2 cellular contexts compared by ENCODE assay signal in the genomic region with DNA sequence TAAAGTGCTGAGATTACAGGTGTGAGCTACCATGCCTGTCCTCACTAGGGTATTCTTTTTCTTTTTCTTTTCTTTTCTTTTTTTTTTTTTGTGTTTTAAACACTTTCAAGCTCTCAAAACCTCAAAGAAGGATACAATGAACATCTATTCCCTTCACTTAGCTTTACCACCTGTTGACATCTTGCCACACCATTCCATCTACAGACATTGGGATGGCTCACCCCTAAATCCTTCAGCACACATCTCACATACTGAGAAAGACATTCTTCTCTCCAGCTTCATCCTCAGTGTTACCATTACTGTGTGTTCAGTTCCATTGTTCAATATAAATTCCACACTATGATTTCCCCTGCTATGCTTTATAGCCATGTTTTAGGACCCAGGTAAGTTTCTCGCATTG.
TF ChIP-seq lines count a peak whose summit lies in the region.

No MANE protein-coding gene starts in this region.

TF ChIP-seq in GM12891, 5 proteins besides CTCF, POLR2A, EP300 and RAD21 (continued from another document):
- no peak for TF ChIP-seq SPI1 (IDR thresholded peaks at IDR 0.05; ENCODE audit: low read depth, low read length)
- no peak for TF ChIP-seq TAF1 (IDR thresholded peaks at IDR 0.05; ENCODE audit: low read depth, low read length)

TF ChIP-seq in H1, 55 proteins besides CTCF, POLR2A, EP300 and RAD21 (continued from another document):
- TF ChIP-seq RFX5 (IDR thresholded peaks at IDR 0.05; ENCODE audit: borderline replicate concordance, low read depth, low read length) (no peak), CTBP2 (IDR thresholded peaks at IDR 0.05; ENCODE audit: borderline replicate concordance, insufficient read depth, insufficient read length, low read length) (no peak), RNF2 (IDR thresholded peaks at IDR 0.05; ENCODE audit: borderline replicate concordance, low read depth, low read length, missing control alignments, poor library complexity, severe bottlenecking) (no peak), BCL11A (IDR thresholded peaks at IDR 0.05; ENCODE audit: low read depth in 2 of 2, low read length in 2 of 2) (no peak), BACH1 (IDR thresholded peaks at IDR 0.05; ENCODE audit: low read length) (no peak), GTF2F1 (IDR thresholded peaks at IDR 0.05; ENCODE audit: borderline replicate concordance, low read depth, low read length) (no peak), SP1 (IDR thresholded peaks at IDR 0.05; ENCODE audit: low read depth, low read length) (no peak), TBP (IDR thresholded peaks at IDR 0.05; ENCODE audit: low read depth, low read length) (no peak), HDAC2 (IDR thresholded peaks at IDR 0.05; ENCODE audit: borderline replicate concordance in 1 of 2, low read depth in 2 of 2, low read length in 2 of 2) (no peak), JUN (IDR thresholded peaks at IDR 0.05; ENCODE audit: low read depth, low read length) (no peak), ZNF274 (IDR thresholded peaks at IDR 0.05; ENCODE audit: borderline replicate concordance, extremely low read depth, low read length) (no peak), CEBPB (IDR thresholded peaks at IDR 0.05; ENCODE audit: low read depth, low read length) (no peak)
